ENCODE assay signal across 21 cellular contexts in the genomic region with DNA sequence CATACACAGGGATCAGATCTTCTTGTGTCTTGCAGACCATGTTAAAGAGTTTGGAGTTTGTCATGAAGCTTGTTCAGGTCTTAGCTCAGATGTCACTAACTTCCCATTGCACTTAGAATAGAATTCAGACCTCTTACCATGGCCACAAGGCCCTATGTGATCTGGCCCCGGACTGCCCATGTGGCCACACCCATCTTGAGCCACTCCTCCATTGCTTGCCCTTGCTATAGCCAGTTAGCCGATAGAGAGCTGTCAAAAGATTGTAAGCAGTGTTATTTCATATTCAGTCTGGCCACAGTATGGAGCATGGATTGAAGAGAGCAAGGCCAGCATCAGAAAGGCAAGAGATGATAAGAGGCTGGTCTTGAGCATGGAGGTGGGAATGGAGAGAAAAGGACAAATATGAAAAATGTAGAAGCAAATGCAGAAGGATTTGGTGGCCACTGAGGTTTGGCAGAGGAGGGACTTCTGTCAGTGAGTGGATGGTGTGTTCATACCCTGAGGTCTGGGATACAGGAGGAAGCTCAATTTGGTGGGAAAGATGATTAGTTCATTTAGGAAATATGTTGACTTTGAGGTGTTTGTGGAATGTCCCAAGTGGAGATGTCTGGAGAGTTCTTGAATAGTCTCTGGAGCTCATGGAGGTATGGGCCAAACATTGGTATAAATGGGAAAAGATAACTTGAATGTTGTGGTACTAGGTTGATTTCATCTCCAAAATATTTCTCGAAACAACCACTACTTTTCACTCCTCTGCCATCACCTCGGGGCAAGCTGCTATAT. TPM values are rescaled to one million over a fixed set of nuclear protein-coding genes. Genes with fewer than 3 reads are reported as not detected.
DNase-seq lines count a peak whose midpoint lies in the region; ATAC-seq and TF ChIP-seq lines count a peak whose summit lies in the region.
"Had no signal": no experiment of that assay in that cellular context is flagged by ENCODE, and none has a peak within 500 bp of the region (broad histone marks: within the 10 kb centered on the region; RNA-seq: fewer than 3 reads in every experiment).

No MANE protein-coding gene starts in this region.

- no peak overlapping the region for H2AK5ac ChIP-seq in IMR-90 (ENCODE audit: low read depth, low read length)

- 80% methylated on average over 1 of the region's 4 CpGs; no CpG with 5 or more reads in 1 of the 2 experiments for WGBS in IMR-90 (ENCODE audit: extremely low coverage in 2 of 2, insufficient read length in 1 of 2), 2 experiments

- no peaks in the 10 kb centered on the region for H3K9me3 Mint-ChIP-seq in CD4-positive, alpha-beta T cell
- H3K9me3 Mint-ChIP-seq in naive B cell, result no peaks in the 10 kb centered on the region
- no peaks in the 10 kb centered on the region for H3K9me3 Mint-ChIP-seq in activated CD4-positive, alpha-beta T cell treated with anti-CD3 and anti-CD28 coated beads, Interleukin-2, amount 10 ng/mL, durations not matched to agents 24 days and 14 days
- H3K9me3 Mint-ChIP-seq: activated CD4-positive, alpha-beta T cell treated with anti-CD3 and anti-CD28 coated beads, Interleukin-2, amount 10 ng/mL, durations not matched to agents 7 days and 5 days; neural progenitor cell had no signal

- TF ChIP-seq RAD21 in IMR-90 (IDR thresholded peaks at IDR 0.05; ENCODE audit: low read length), result no peak

- no peak overlapping the region for H2AFZ ChIP-seq in IMR-90 (replicated peaks; ENCODE audit: low read length, poor library complexity)
- H2AFZ ChIP-seq: neural progenitor cell had no signal

- peaks cover 90% of the 10 kb centered on the region for H4K20me1 ChIP-seq in IMR-90 (ENCODE audit: insufficient read depth, low read length)

- no peak overlapping the region for H2BK20ac ChIP-seq in IMR-90 (ENCODE audit: low read depth, low read length)

- H3K27me3 ChIP-seq in CD4-positive, alpha-beta T cell (ENCODE audit: control insufficient read depth, insufficient read depth, low read length), result no peaks in the 10 kb centered on the region
- no peaks in the 10 kb centered on the region for H3K27me3 ChIP-seq in IMR-90 (ENCODE audit: control insufficient read depth, insufficient read depth, low read length)
- H3K27me3 ChIP-seq: esophagus muscularis mucosa, gastroesophageal sphincter, neural progenitor cell, stomach, transverse colon had no signal

- H2AK9ac ChIP-seq in IMR-90 (replicated peaks; ENCODE audit: low read depth, low read length, poor library complexity), result no peak overlapping the region

- intact Hi-C loops in CD4-positive, alpha-beta T cell (cut with DNase I, micrococcal nuclease), result no loop called here
- intact Hi-C loops in IMR-90 (cut with micrococcal nuclease), result no loop called here
- intact Hi-C loops in activated CD4-positive, alpha-beta T cell treated with anti-CD3 and anti-CD28 coated beads, Interleukin-2, amount 10 ng/mL, durations not matched to agents 24 days and 14 days (cut with micrococcal nuclease), result no loop called here

- no peak overlapping the region for H3K4ac ChIP-seq in IMR-90 (ENCODE audit: low read depth, low read length)

- no peak overlapping the region for H3K4me3 ChIP-seq in IMR-90 (ENCODE audit: insufficient read depth, low read depth, low read length)
- no peak overlapping the region for H3K4me3 ChIP-seq in astrocyte of the spinal cord (ENCODE audit: low read depth, low read length)
- H3K4me3 ChIP-seq: esophagus muscularis mucosa, gastroesophageal sphincter, neural progenitor cell, stomach, transverse colon had no signal

- H3K36me3 Mint-ChIP-seq in CD4-positive, alpha-beta T cell (ENCODE audit: low read depth), result peaks cover 84% of the 10 kb centered on the region
- peaks cover 4 to 6% of the 10 kb centered on the region in 2 donors for H3K36me3 Mint-ChIP-seq in naive B cell
- peaks cover 60% of the 10 kb centered on the region for H3K36me3 Mint-ChIP-seq in activated CD4-positive, alpha-beta T cell treated with anti-CD3 and anti-CD28 coated beads, Interleukin-2, amount 10 ng/mL, durations not matched to agents 24 days and 14 days (ENCODE audit: low read depth)

- peaks cover 49 to 80% of the 10 kb centered on the region in 2 experiments for H3K79me1 ChIP-seq in IMR-90 (ENCODE audit: low read depth in 1 of 2, low read length in 2 of 2)

- H2BK120ac ChIP-seq in IMR-90 (ENCODE audit: low read depth, low read length), result no peak overlapping the region

- H4K5ac ChIP-seq in IMR-90 (ENCODE audit: low read depth, low read length), result no peak overlapping the region

- no peak for TF ChIP-seq POLR2A in IMR-90 (IDR thresholded peaks at IDR 0.05; ENCODE audit: low read depth, low read length)

- ATAC-seq in CD4-positive, alpha-beta T cell (ENCODE audit: poor library complexity), result no peak
- ATAC-seq in IMR-90 (ENCODE audit: low read depth), result no peak
- ATAC-seq in naive B cell (ENCODE audit: low read depth in 2 of 2), result no peak
- ATAC-seq: gastroesophageal sphincter, left cardiac atrium had no signal

- H4K91ac ChIP-seq in IMR-90 (ENCODE audit: insufficient read depth, low read depth, low read length), result no peak overlapping the region

- peaks cover 17% of the 10 kb centered on the region for H3K4me1 ChIP-seq in IMR-90 (ENCODE audit: control insufficient read depth, insufficient read depth, low read length)
- H3K4me1 ChIP-seq: neural progenitor cell had no signal

- 0 out of 2 replicates have a peak overlapping the region, but pooled peaks have one; percentile 26 for H3K14ac ChIP-seq in IMR-90 (replicated peaks; ENCODE audit: low read depth, low read length)

- H3K4me2 ChIP-seq in IMR-90 (ENCODE audit: low read depth, low read length), result no peak overlapping the region; the same call in 1 of the 2 replicates
- H3K4me2 ChIP-seq: neural progenitor cell had no signal

- no peak overlapping the region for H3K9ac ChIP-seq in IMR-90 (ENCODE audit: low read depth, low read length)
- H3K9ac ChIP-seq: neural progenitor cell had no signal

- peak overlapping the region; percentile 77 for H3K27ac Mint-ChIP-seq in CD4-positive, alpha-beta T cell
- H3K27ac Mint-ChIP-seq in naive B cell, result peak overlapping the region; percentile 5 to 86 (median 58)
- H3K27ac Mint-ChIP-seq in activated CD4-positive, alpha-beta T cell treated with anti-CD3 and anti-CD28 coated beads, Interleukin-2, amount 10 ng/mL, durations not matched to agents 24 days and 14 days, result no peak overlapping the region
- H3K27ac Mint-ChIP-seq: activated CD4-positive, alpha-beta T cell treated with anti-CD3 and anti-CD28 coated beads, Interleukin-2, amount 10 ng/mL, durations not matched to agents 7 days and 5 days; neural progenitor cell had no signal

- no peak for DNase-seq in CD4-positive, alpha-beta T cell
- DNase-seq in IMR-90 (no peak), astrocyte of the spinal cord (ENCODE audit: low read depth, low spot score) (peak; percentile 17), naive B cell (no peak), SIG-M5 (lab: John Stamatoyannopoulos, UW) (no peak), islet precursor cell (no peak)
- DNase-seq in stimulated activated CD4-positive, alpha-beta T cell treated with anti-CD3 and anti-CD28 coated beads, Interleukin-2, amount 100 ng/mL, for 48 hours, result no peak
- DNase-seq in activated CD4-positive, alpha-beta T cell treated with anti-CD3 and anti-CD28 coated beads, Interleukin-2, amount 10 ng/mL, durations not matched to agents 24 days and 14 days, result no peak
- DNase-seq: activated CD4-positive, alpha-beta T cell treated with anti-CD3 and anti-CD28 coated beads, Interleukin-2, amount 10 ng/mL, durations not matched to agents 7 days and 5 days; caudate nucleus; left cardiac atrium; MM.1S; NCI-H146; NCI-H69; stimulated activated CD4-positive, alpha-beta T cell treated with anti-CD3 and anti-CD28 coated beads, Interleukin-4, amount 100 ng/mL, for 4 hours; stomach; transverse colon had no signal

- BruUV-seq in IMR-90 (replicated peaks; lab: Mats Ljungman, UMichigan), result no TSS peak

- POLR2A ChIA-PET in CD4-positive, alpha-beta T cell (lab: Charles Lee), result interaction anchor here (0.6 to 3.9 kb wide), 2 partner anchors 10 to 127 kb away, joined by 4 to 22 read pairs; a partner anchor contains a TSS
- POLR2A ChIA-PET in IMR-90 (lab: Charles Lee; ENCODE audit: unreplicated experiment), result no interaction called here

- no peak overlapping the region for H3K27ac ChIP-seq in CD4-positive, alpha-beta T cell (ENCODE audit: low read depth, low read length)
- no peak overlapping the region for H3K27ac ChIP-seq in IMR-90 (ENCODE audit: insufficient read depth, low read length)
- H3K27ac ChIP-seq: esophagus muscularis mucosa, gastroesophageal sphincter, neural progenitor cell, stomach, transverse colon had no signal

- H3K36me3 ChIP-seq in IMR-90 (ENCODE audit: control insufficient read depth, insufficient read depth, low read length), result peaks cover 13% of the 10 kb centered on the region
- H3K36me3 ChIP-seq: neural progenitor cell, transverse colon had no signal

- no peak overlapping the region for H2BK5ac ChIP-seq in IMR-90 (ENCODE audit: low read depth, low read length, poor library complexity, severe bottlenecking)

- H3K9me1 ChIP-seq in IMR-90 (ENCODE audit: insufficient read depth, low read length), result peaks cover 32% of the 10 kb centered on the region

- no peak overlapping the region for H3K4me3 Mint-ChIP-seq in CD4-positive, alpha-beta T cell
- H3K4me3 Mint-ChIP-seq in naive B cell, result no peak overlapping the region
- no peak overlapping the region for H3K4me3 Mint-ChIP-seq in activated CD4-positive, alpha-beta T cell treated with anti-CD3 and anti-CD28 coated beads, Interleukin-2, amount 10 ng/mL, durations not matched to agents 24 days and 14 days
- H3K4me3 Mint-ChIP-seq: activated CD4-positive, alpha-beta T cell treated with anti-CD3 and anti-CD28 coated beads, Interleukin-2, amount 10 ng/mL, durations not matched to agents 7 days and 5 days; neural progenitor cell had no signal

- H3K4me1 Mint-ChIP-seq in CD4-positive, alpha-beta T cell (ENCODE audit: low read depth), result peaks cover 86% of the 10 kb centered on the region
- peaks cover 35 to 65% (median 51%) of the 10 kb centered on the region in 3 donors for H3K4me1 Mint-ChIP-seq in naive B cell
- H3K4me1 Mint-ChIP-seq in activated CD4-positive, alpha-beta T cell treated with anti-CD3 and anti-CD28 coated beads, Interleukin-2, amount 10 ng/mL, durations not matched to agents 24 days and 14 days, result peaks cover 51% of the 10 kb centered on the region
- H3K4me1 Mint-ChIP-seq: neural progenitor cell had no signal

- CTCF ChIA-PET in CD4-positive, alpha-beta T cell (lab: Charles Lee), result interaction anchor here (0.8 to 1.1 kb wide), 2 partner anchors 29 to 65 kb away, joined by 3 read pairs; no protein-coding TSS in a partner anchor
- CTCF ChIA-PET in IMR-90 (lab: Yijun Ruan, JAX), result interaction anchor here (0.7 kb wide), 1 partner anchor 13 kb away, joined by 3 read pairs; no protein-coding TSS in a partner anchor

- no peak overlapping the region for H3K23ac ChIP-seq in IMR-90 (ENCODE audit: low read depth, low read length)

- H3K56ac ChIP-seq in IMR-90 (ENCODE audit: extremely low read depth, insufficient read depth, low read length), result no peak overlapping the region

- H2BK15ac ChIP-seq in IMR-90 (ENCODE audit: low read depth, low read length), result no peak overlapping the region

- in situ Hi-C loops in IMR-90 (cut with MboI; ENCODE audit: low sequenced_read_pairs), result no loop called here
- in situ Hi-C loops in astrocyte of the spinal cord (cut with HindIII; ENCODE audit: low sequenced_read_pairs), result no loop called here

- H3K18ac ChIP-seq in IMR-90 (ENCODE audit: low read depth, low read length), result no peak overlapping the region

- TF ChIP-seq CTCF in CD4-positive, alpha-beta T cell (IDR thresholded peaks at IDR 0.05), result no peak
- no peak for TF ChIP-seq CTCF in IMR-90 (conservative IDR thresholded peaks at IDR 0.05; ENCODE audit: low read depth, low read length)
- TF ChIP-seq CTCF in astrocyte of the spinal cord (IDR thresholded peaks at IDR 0.05; ENCODE audit: low read depth, low read length), result no peak

- no peaks in the 10 kb centered on the region for H3K9me3 ChIP-seq in CD4-positive, alpha-beta T cell (ENCODE audit: control insufficient read depth, low read length)
- H3K9me3 ChIP-seq in IMR-90 (ENCODE audit: control insufficient read depth, insufficient read depth, low read length), result no peaks in the 10 kb centered on the region
- H3K9me3 ChIP-seq: esophagus muscularis mucosa, gastroesophageal sphincter, stomach, transverse colon had no signal

- H4K8ac ChIP-seq in IMR-90 (ENCODE audit: low read depth in 2 of 2, low read length in 2 of 2), result no peak overlapping the region

- dilution Hi-C loops in IMR-90 (cut with HindIII; ENCODE audit: low sequenced_read_pairs, unreplicated experiment), result no loop called here

- no peaks in the 10 kb centered on the region for H3K27me3 Mint-ChIP-seq in CD4-positive, alpha-beta T cell
- H3K27me3 Mint-ChIP-seq in naive B cell, result no peaks in the 10 kb centered on the region
- H3K27me3 Mint-ChIP-seq in activated CD4-positive, alpha-beta T cell treated with anti-CD3 and anti-CD28 coated beads, Interleukin-2, amount 10 ng/mL, durations not matched to agents 24 days and 14 days, result no peaks in the 10 kb centered on the region
- H3K27me3 Mint-ChIP-seq: activated CD4-positive, alpha-beta T cell treated with anti-CD3 and anti-CD28 coated beads, Interleukin-2, amount 10 ng/mL, durations not matched to agents 7 days and 5 days had no signal

RNA-seq across cellular contexts. Expression of a gene that starts 10.6 kb away (rescaled TPM):
- total RNA-seq in CD4-positive, alpha-beta T cell, result 10 to 100 TPM; 30.5 to 32.0 TPM
- 57.2 and 66.3 TPM in 2 replicates for total RNA-seq in IMR-90 (2012; rRNA removed)
- polyA plus RNA-seq in IMR-90 (2012; rRNA removed), result 111 and 116 TPM in 2 replicates
- 95.7 and 122 TPM in 2 replicates for polyA plus RNA-seq in IMR-90 (2012; cell fraction: cytosol; rRNA removed)
- polyA plus RNA-seq in IMR-90 (2012; cell fraction: nucleus; rRNA removed; ENCODE audit: low replicate concordance), result 37.3 and 50.6 TPM in 2 replicates
- 100 to 1,000 TPM; 192 to 245 (median 213) TPM for polyA plus RNA-seq in naive B cell (ENCODE audit: low read depth in 6 of 6)
- 88.9 and 94.9 TPM in 2 replicates for total RNA-seq in activated CD4-positive, alpha-beta T cell treated with anti-CD3 and anti-CD28 coated beads, Interleukin-2, amount 10 ng/mL, durations not matched to agents 24 days and 14 days

RNA-seq across cellular contexts. Expression of a gene that starts 44.5 kb away (rescaled TPM):
- total RNA-seq in CD4-positive, alpha-beta T cell, result not detected
- 349 and 523 TPM in 2 replicates for total RNA-seq in IMR-90 (2012; rRNA removed)
- polyA plus RNA-seq in IMR-90 (2012; rRNA removed) (887 and 899 TPM in 2 replicates), naive B cell (ENCODE audit: low read depth in 6 of 6) (not detected)
- polyA plus RNA-seq in IMR-90 (2012; cell fraction: cytosol; rRNA removed), result 644 and 1,415 TPM in 2 replicates
- 237 and 431 TPM in 2 replicates for polyA plus RNA-seq in IMR-90 (2012; cell fraction: nucleus; rRNA removed; ENCODE audit: low replicate concordance)
- not detected in 2 replicates for total RNA-seq in activated CD4-positive, alpha-beta T cell treated with anti-CD3 and anti-CD28 coated beads, Interleukin-2, amount 10 ng/mL, durations not matched to agents 24 days and 14 days
- total RNA-seq: activated CD4-positive, alpha-beta T cell treated with anti-CD3 and anti-CD28 coated beads, Interleukin-2, amount 10 ng/mL, durations not matched to agents 7 days and 5 days; pulmonary artery endothelial cell had no signal

RNA-seq across cellular contexts. Expression of a gene that starts 47.4 kb away (rescaled TPM):
- total RNA-seq in CD4-positive, alpha-beta T cell, result 10 to 100 TPM; 22.2 to 24.1 TPM
- 1.6 and 1.7 TPM in 2 replicates for total RNA-seq in IMR-90 (2012; rRNA removed)
- polyA plus RNA-seq in IMR-90 (2012; rRNA removed) (1.8 TPM in 2 replicates), naive B cell (ENCODE audit: low read depth in 6 of 6) (1 to 10 TPM in 1 of 6 donors, under 1 TPM in 5; 0.03 to 1.2 (median 0.53) TPM)
- polyA plus RNA-seq in IMR-90 (2012; cell fraction: cytosol; rRNA removed), result 0.75 and 1.2 TPM in 2 replicates
- polyA plus RNA-seq in IMR-90 (2012; cell fraction: nucleus; rRNA removed; ENCODE audit: low replicate concordance), result 5.9 and 7.2 TPM in 2 replicates
- 20.7 and 22.0 TPM in 2 replicates for total RNA-seq in activated CD4-positive, alpha-beta T cell treated with anti-CD3 and anti-CD28 coated beads, Interleukin-2, amount 10 ng/mL, durations not matched to agents 24 days and 14 days

Comparison
In these comparisons a context has a peak if more than half of its experiments do, and no peak if none do; other contexts are left out.
1. RNA of a gene that starts 44.5 kb away (total RNA-seq): 349 to 523 TPM in IMR-90; not detected in CD4-positive, alpha-beta T cell and not detected in activated CD4-positive, alpha-beta T cell treated with anti-CD3 and anti-CD28 coated beads, Interleukin-2, amount 10 ng/mL, durations not matched to agents 24 days and 14 days; every median in the first group is over 100 times any median in the second.